10 cellular contexts compared by ENCODE assay signal in the genomic region with DNA sequence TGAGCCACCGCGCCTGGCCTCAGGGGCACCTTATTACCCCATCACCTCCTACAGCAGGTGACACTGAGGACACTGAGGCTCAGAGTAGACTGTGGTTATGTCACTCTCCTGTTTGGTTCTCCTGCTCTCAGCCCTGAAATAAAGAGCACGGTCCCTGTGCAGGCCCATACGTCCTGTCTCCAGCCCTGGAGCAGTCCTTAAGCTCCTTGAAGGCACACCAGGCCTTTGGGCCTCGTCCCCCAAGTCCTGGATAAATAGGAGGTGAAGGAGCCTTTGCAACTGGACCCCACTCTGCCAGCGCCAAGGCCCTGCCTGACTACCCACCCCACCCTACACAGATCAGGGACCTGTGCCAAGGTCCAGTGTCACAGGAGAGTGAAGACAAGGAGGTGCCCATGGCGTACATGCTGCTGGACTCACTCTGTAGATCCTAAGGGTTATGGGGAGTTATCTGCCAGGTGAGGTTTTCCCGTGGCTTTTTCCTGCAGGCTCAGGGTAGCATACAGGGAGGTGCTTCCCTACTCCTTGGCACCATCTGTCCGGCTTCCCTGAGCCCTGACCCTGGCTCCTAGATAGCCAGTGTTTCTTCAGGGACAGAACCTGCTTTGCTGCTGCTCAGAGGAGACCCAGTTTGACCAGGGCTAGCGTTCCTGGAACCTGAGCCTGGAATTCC.
A peak's percentile ranks its signal among the peaks of the same experiment; 100 is the strongest.
DNase-seq lines count a peak whose midpoint lies in the region; ATAC-seq and TF ChIP-seq lines count a peak whose summit lies in the region.
"Had no signal": no experiment of that assay in that cellular context is flagged by ENCODE, and none has a peak within 500 bp of the region (broad histone marks: within the 10 kb centered on the region; RNA-seq: fewer than 3 reads in every experiment).

No MANE protein-coding gene starts in this region.

- H3K27me3 ChIP-seq in muscle layer of colon (ENCODE audit: control insufficient read depth in 1 of 2, insufficient read depth in 2 of 2, low read length in 2 of 2) = no peaks in the 10 kb centered on the region
- H3K27me3 ChIP-seq in thyroid gland = no peaks in the 10 kb centered on the region

- H3K4me3 ChIP-seq in muscle layer of colon (ENCODE audit: low read depth in 1 of 2, low read length in 2 of 2) (no peak overlapping the region), thyroid gland (replicated peaks in 1 of 3) (no peak overlapping the region)

- intact Hi-C loops in activated CD4-positive, alpha-beta T cell treated with anti-CD3 and anti-CD28 coated beads, Interleukin-2, amount 10 ng/mL, durations not matched to agents 24 days and 14 days (cut with micrococcal nuclease) = no loop called here
- intact Hi-C loops in thyroid gland (cut with DNase I) = no loop called here

- H3K27ac Mint-ChIP-seq in activated CD4-positive, alpha-beta T cell treated with anti-CD3 and anti-CD28 coated beads, Interleukin-2, amount 10 ng/mL, durations not matched to agents 24 days and 14 days = peak overlapping the region; percentile 53
- H3K27ac Mint-ChIP-seq in chondrocyte (ENCODE audit: unreplicated experiment) = peak overlapping the region; percentile 68

- H3K4me3 Mint-ChIP-seq in activated CD4-positive, alpha-beta T cell treated with anti-CD3 and anti-CD28 coated beads, Interleukin-2, amount 10 ng/mL, durations not matched to agents 24 days and 14 days = no peak overlapping the region
- H3K4me3 Mint-ChIP-seq in chondrocyte (ENCODE audit: unreplicated experiment) = no peak overlapping the region

- WGBS in thyroid gland, 2 donors = 73% methylated on average over 6 to 7 of the region's 10 CpGs

- H3K9me3 ChIP-seq in muscle layer of colon (ENCODE audit: low read length) (no peaks in the 10 kb centered on the region), thyroid gland (no peaks in the 10 kb centered on the region)

- no peaks in the 10 kb centered on the region for H3K36me3 ChIP-seq in muscle layer of colon (ENCODE audit: insufficient read depth, low read length)
- no peaks in the 10 kb centered on the region for H3K36me3 ChIP-seq in thyroid gland

- H3K36me3 Mint-ChIP-seq in activated CD4-positive, alpha-beta T cell treated with anti-CD3 and anti-CD28 coated beads, Interleukin-2, amount 10 ng/mL, durations not matched to agents 24 days and 14 days (ENCODE audit: low read depth) = peaks cover 21% of the 10 kb centered on the region
- H3K36me3 Mint-ChIP-seq in chondrocyte (ENCODE audit: low read depth) = peaks cover 4% of the 10 kb centered on the region

- H3K4me1 Mint-ChIP-seq in activated CD4-positive, alpha-beta T cell treated with anti-CD3 and anti-CD28 coated beads, Interleukin-2, amount 10 ng/mL, durations not matched to agents 24 days and 14 days = peaks cover 75% of the 10 kb centered on the region
- peaks cover 63% of the 10 kb centered on the region for H3K4me1 Mint-ChIP-seq in chondrocyte (ENCODE audit: low read depth)

- H3K9ac ChIP-seq in muscle layer of colon (ENCODE audit: low read length) = peak overlapping the region; percentile 46

- no peaks in the 10 kb centered on the region for H3K9me3 Mint-ChIP-seq in activated CD4-positive, alpha-beta T cell treated with anti-CD3 and anti-CD28 coated beads, Interleukin-2, amount 10 ng/mL, durations not matched to agents 24 days and 14 days
- no peaks in the 10 kb centered on the region for H3K9me3 Mint-ChIP-seq in chondrocyte (ENCODE audit: low read depth)
- H3K9me3 Mint-ChIP-seq: activated T-helper 2 cell treated with anti-CD3 and anti-CD28 coated beads, Interferon-gamma antibody, Interleukin-2, Interleukin-4, amounts not matched to agents 10 μg/mL and 5 μg/mL and 100 μg/mL, durations not matched to agents 14 hours and 24 hours and 36 hours had no signal

- H3K4me1 ChIP-seq in muscle layer of colon (ENCODE audit: insufficient read depth, low read length) (peaks cover 89% of the 10 kb centered on the region), thyroid gland (peaks cover 45 to 56% of the 10 kb centered on the region in 2 donors)

- no peak for DNase-seq in activated CD4-positive, alpha-beta T cell treated with anti-CD3 and anti-CD28 coated beads, Interleukin-2, amount 10 ng/mL, durations not matched to agents 24 days and 14 days
- no peak for DNase-seq in activated CD4-positive, alpha-beta T cell treated with anti-CD3 and anti-CD28 coated beads for 1 hour
- DNase-seq in chondrocyte (ENCODE audit: low spot score) = no peak
- DNase-seq in thyroid gland = peak; percentile 60 to 72
- DNase-seq in NOMO-1 (lab: John Stamatoyannopoulos, UW; ENCODE audit: unreplicated experiment in 2 of 2) = no peak
- DNase-seq in SK-N-DZ (ENCODE audit: low spot score) = no peak
- DNase-seq: T-helper 9 cell had no signal

- no peak for TF ChIP-seq POLR2A in thyroid gland (IDR thresholded peaks at IDR 0.05)

- TF ChIP-seq CTCF in chondrocyte (IDR thresholded peaks at IDR 0.05) (no peak), thyroid gland (IDR thresholded peaks at IDR 0.05) (no peak)

- no peak for ATAC-seq in HG03175 (IDR thresholded peaks at IDR 0.05; ENCODE audit: unreplicated experiment)

- H3K27ac ChIP-seq in muscle layer of colon (ENCODE audit: low read depth, low read length) = peak overlapping the region; percentile 35
- H3K27ac ChIP-seq in thyroid gland = peak overlapping the region; percentile 44 to 62 (median 53)

- no peaks in the 10 kb centered on the region for H3K27me3 Mint-ChIP-seq in activated CD4-positive, alpha-beta T cell treated with anti-CD3 and anti-CD28 coated beads, Interleukin-2, amount 10 ng/mL, durations not matched to agents 24 days and 14 days
- no peaks in the 10 kb centered on the region for H3K27me3 Mint-ChIP-seq in chondrocyte (ENCODE audit: low read depth)

Comparison
In these comparisons a context has a peak if more than half of its experiments do, and no peak if none do; other contexts are left out.
1. DNase-seq: peak in thyroid gland (2 of 2); none in activated CD4-positive, alpha-beta T cell treated with anti-CD3 and anti-CD28 coated beads, Interleukin-2, amount 10 ng/mL, durations not matched to agents 24 days and 14 days (single experiment), activated CD4-positive, alpha-beta T cell treated with anti-CD3 and anti-CD28 coated beads for 1 hour (single experiment), chondrocyte (single experiment), NOMO-1 (0 of 2) and SK-N-DZ (single experiment).